In genomic region chr20:44208770-44209169, GRCh38 we compare ENCODE assay signal across 9 cellular contexts. TPM values are rescaled to one million over a fixed set of nuclear protein-coding genes. Genes with fewer than 3 reads are reported as not detected.
DNase-seq lines count a peak whose midpoint lies in the region; ATAC-seq lines count a peak whose summit lies in the region.
"Had no signal": no experiment of that assay in that cellular context is flagged by ENCODE, and none has a peak within 500 bp of the region (broad histone marks: within the 10 kb centered on the region; RNA-seq: fewer than 3 reads in every experiment).

No MANE protein-coding gene starts in this region.

- H3K4me3 Mint-ChIP-seq in activated T-cell treated with anti-CD3 and anti-CD28 coated beads, Interleukin-2, amount 50 U/mL, for 72 hours, result peak overlapping the region; percentile 92 to 100
- H3K4me3 Mint-ChIP-seq in activated T-helper 1 cell treated with anti-CD3 and anti-CD28 coated beads, Interleukin-12 subunit alpha, Interleukin-12 subunit beta, Interleukin-2, Interleukin-4 antibody, amounts not matched to agents 30 ng/mL and 10 ng/mL and 1 ng/mL, durations not matched to agents 14 hours and 24 hours and 36 hours, result peak overlapping the region; percentile 99

- H3K4me3 ChIP-seq in iPS-11a (ENCODE audit: low read depth, low read length) (peak overlapping the region; percentile 94), thymus (ENCODE audit: low read length) (peak overlapping the region; percentile 73)

- H3K27me3 Mint-ChIP-seq in activated T-cell treated with anti-CD3 and anti-CD28 coated beads, Interleukin-2, amount 50 U/mL, for 72 hours (ENCODE audit: low read depth), result no peaks in the 10 kb centered on the region
- H3K27me3 Mint-ChIP-seq in activated T-helper 1 cell treated with anti-CD3 and anti-CD28 coated beads, Interleukin-12 subunit alpha, Interleukin-12 subunit beta, Interleukin-2, Interleukin-4 antibody, amounts not matched to agents 30 ng/mL and 10 ng/mL and 1 ng/mL, durations not matched to agents 14 hours and 24 hours and 36 hours (ENCODE audit: insufficient read depth), result no peaks in the 10 kb centered on the region

- H3K27ac ChIP-seq in thymus (ENCODE audit: low read depth), result no peak overlapping the region

- peaks cover 16% of the 10 kb centered on the region for H3K36me3 ChIP-seq in thymus (ENCODE audit: control insufficient read depth, insufficient read depth)

- H3K9me3 ChIP-seq in thymus (ENCODE audit: control insufficient read depth), result no peaks in the 10 kb centered on the region

- DNase-seq in activated T-cell treated with anti-CD3 and anti-CD28 coated beads, Interleukin-2, amount 50 U/mL, for 72 hours, result peak in 1 of 2 donors; percentile 21
- DNase-seq in activated T-cell treated with anti-CD3 and anti-CD28 coated beads, Interleukin-2, amount 50 U/mL, for 48 hours, result no peak
- no peak for DNase-seq in activated T-helper 1 cell treated with anti-CD3 and anti-CD28 coated beads, Interleukin-12 subunit alpha, Interleukin-12 subunit beta, Interleukin-2, Interleukin-4 antibody, amounts not matched to agents 30 ng/mL and 10 ng/mL and 1 ng/mL, durations not matched to agents 14 hours and 24 hours and 36 hours (ENCODE audit: low spot score)
- DNase-seq in NK-92 (lab: John Stamatoyannopoulos, UW; ENCODE audit: unreplicated experiment), result no peak
- DNase-seq: NCI-H2227 treated with DMSO at 0.1 percent for 48 hours had no signal

- intact Hi-C loops in activated T-helper 1 cell treated with anti-CD3 and anti-CD28 coated beads, Interleukin-12 subunit alpha, Interleukin-12 subunit beta, Interleukin-2, Interleukin-4 antibody, amounts not matched to agents 30 ng/mL and 10 ng/mL and 1 ng/mL, durations not matched to agents 14 hours and 24 hours and 36 hours (cut with micrococcal nuclease), result loop anchor here (1.0 kb wide), 1 partner anchor 9 kb away; no protein-coding TSS in a partner anchor

- WGBS in thymus, result 56% methylated on average over 7 of the region's 7 CpGs

- peaks cover 15% of the 10 kb centered on the region for H3K4me1 ChIP-seq in thymus (ENCODE audit: control insufficient read depth, insufficient read depth, low read length)

- no peaks in the 10 kb centered on the region for H3K27me3 ChIP-seq in thymus (ENCODE audit: control insufficient read depth, insufficient read depth)

- peak overlapping the region; percentile 95 for H3K27ac Mint-ChIP-seq in activated T-cell treated with anti-CD3 and anti-CD28 coated beads, Interleukin-2, amount 50 U/mL, for 72 hours
- no peak overlapping the region for H3K27ac Mint-ChIP-seq in activated T-helper 1 cell treated with anti-CD3 and anti-CD28 coated beads, Interleukin-12 subunit alpha, Interleukin-12 subunit beta, Interleukin-2, Interleukin-4 antibody, amounts not matched to agents 30 ng/mL and 10 ng/mL and 1 ng/mL, durations not matched to agents 14 hours and 24 hours and 36 hours

- peaks cover 65% of the 10 kb centered on the region for H3K4me1 Mint-ChIP-seq in activated T-cell treated with anti-CD3 and anti-CD28 coated beads, Interleukin-2, amount 50 U/mL, for 72 hours (ENCODE audit: low read depth)
- peaks cover 57% of the 10 kb centered on the region for H3K4me1 Mint-ChIP-seq in activated T-helper 1 cell treated with anti-CD3 and anti-CD28 coated beads, Interleukin-12 subunit alpha, Interleukin-12 subunit beta, Interleukin-2, Interleukin-4 antibody, amounts not matched to agents 30 ng/mL and 10 ng/mL and 1 ng/mL, durations not matched to agents 14 hours and 24 hours and 36 hours (ENCODE audit: low read depth)

- peaks cover 6 to 11% of the 10 kb centered on the region in 2 donors for H3K36me3 Mint-ChIP-seq in activated T-cell treated with anti-CD3 and anti-CD28 coated beads, Interleukin-2, amount 50 U/mL, for 72 hours (ENCODE audit: insufficient read depth in 2 of 2)
- H3K36me3 Mint-ChIP-seq in activated T-helper 1 cell treated with anti-CD3 and anti-CD28 coated beads, Interleukin-12 subunit alpha, Interleukin-12 subunit beta, Interleukin-2, Interleukin-4 antibody, amounts not matched to agents 30 ng/mL and 10 ng/mL and 1 ng/mL, durations not matched to agents 14 hours and 24 hours and 36 hours (ENCODE audit: low read depth), result peaks cover 25% of the 10 kb centered on the region

- ATAC-seq in activated T-cell treated with anti-CD3 and anti-CD28 coated beads, Interleukin-2, amount 50 U/mL, for 72 hours (replicated peaks in 1 of 2), result no peak
- ATAC-seq in HG03196 (IDR thresholded peaks at IDR 0.05; ENCODE audit: unreplicated experiment) (no peak), GM18907 (IDR thresholded peaks at IDR 0.05; ENCODE audit: unreplicated experiment) (no peak)

- no peaks in the 10 kb centered on the region for H3K9me3 Mint-ChIP-seq in activated T-cell treated with anti-CD3 and anti-CD28 coated beads, Interleukin-2, amount 50 U/mL, for 72 hours
- H3K9me3 Mint-ChIP-seq in activated T-helper 1 cell treated with anti-CD3 and anti-CD28 coated beads, Interleukin-12 subunit alpha, Interleukin-12 subunit beta, Interleukin-2, Interleukin-4 antibody, amounts not matched to agents 30 ng/mL and 10 ng/mL and 1 ng/mL, durations not matched to agents 14 hours and 24 hours and 36 hours, result no peaks in the 10 kb centered on the region

RNA-seq across cellular contexts. Expression of gene OSER1, which starts 1.8 kb away (rescaled TPM):
- total RNA-seq in activated T-cell treated with anti-CD3 and anti-CD28 coated beads, Interleukin-2, amount 50 U/mL, for 72 hours, result 10 to 100 TPM; 47.1 to 47.5 TPM
- total RNA-seq in activated T-helper 1 cell treated with anti-CD3 and anti-CD28 coated beads, Interleukin-12 subunit alpha, Interleukin-12 subunit beta, Interleukin-2, Interleukin-4 antibody, amounts not matched to agents 30 ng/mL and 10 ng/mL and 1 ng/mL, durations not matched to agents 14 hours and 24 hours and 36 hours, result 22.0 and 23.4 TPM in 2 replicates
- polyA plus RNA-seq in thymus, result 56.7 TPM

RNA-seq across cellular contexts. Expression of gene JPH2, which starts 21.8 kb away (rescaled TPM):
- total RNA-seq in activated T-cell treated with anti-CD3 and anti-CD28 coated beads, Interleukin-2, amount 50 U/mL, for 72 hours, result under 1 TPM; 0.29 to 0.46 TPM
- not detected in 2 replicates for total RNA-seq in activated T-helper 1 cell treated with anti-CD3 and anti-CD28 coated beads, Interleukin-12 subunit alpha, Interleukin-12 subunit beta, Interleukin-2, Interleukin-4 antibody, amounts not matched to agents 30 ng/mL and 10 ng/mL and 1 ng/mL, durations not matched to agents 14 hours and 24 hours and 36 hours
- 2.0 TPM for polyA plus RNA-seq in thymus

RNA-seq across cellular contexts. Expression of gene GDAP1L1, which starts 38.3 kb away (rescaled TPM):
- 1 to 10 TPM in 1 of 2 donors, under 1 TPM in 1; 1.00 to 1.0 TPM for total RNA-seq in activated T-cell treated with anti-CD3 and anti-CD28 coated beads, Interleukin-2, amount 50 U/mL, for 72 hours
- total RNA-seq in activated T-helper 1 cell treated with anti-CD3 and anti-CD28 coated beads, Interleukin-12 subunit alpha, Interleukin-12 subunit beta, Interleukin-2, Interleukin-4 antibody, amounts not matched to agents 30 ng/mL and 10 ng/mL and 1 ng/mL, durations not matched to agents 14 hours and 24 hours and 36 hours, result 0.08 TPM in 1 of 2 replicates, not detected in the other
- polyA plus RNA-seq in thymus, result 0.09 TPM
